In the genomic region with DNA sequence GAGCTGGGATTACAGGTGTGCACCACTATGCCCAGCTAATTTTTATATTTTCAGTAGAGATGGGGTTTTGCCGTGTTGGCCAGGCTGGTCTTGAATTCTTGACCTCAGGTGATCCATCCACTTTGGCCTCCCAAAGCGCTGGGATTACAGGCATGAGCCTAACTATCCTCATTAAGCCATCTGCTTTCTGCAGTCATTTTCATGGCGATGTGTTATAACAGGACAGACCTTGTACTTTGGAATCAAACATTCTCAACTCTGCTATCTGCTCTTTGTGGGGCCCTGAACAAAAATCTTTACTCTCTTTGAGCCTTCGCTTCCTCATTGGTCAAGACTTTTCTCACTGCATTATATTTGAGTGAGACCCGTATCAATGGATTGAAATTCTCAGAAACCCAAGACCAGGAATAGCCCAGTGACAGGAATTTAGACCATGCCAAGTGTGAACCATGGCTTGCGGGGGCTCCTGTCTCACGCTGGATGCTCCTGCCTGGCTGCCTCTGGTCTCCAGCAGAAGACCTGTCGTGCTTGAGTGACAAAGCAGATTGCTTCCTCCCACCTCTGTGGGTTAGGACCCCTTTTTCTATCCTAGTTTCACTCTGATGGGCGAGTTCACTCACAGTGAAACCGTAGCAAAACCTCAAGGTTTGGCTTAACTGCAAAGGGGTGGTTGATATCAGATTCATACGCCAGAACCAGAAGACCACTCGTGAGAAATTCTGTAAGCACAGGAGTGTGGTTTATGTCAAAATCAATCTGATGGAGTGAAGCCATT, we compare ENCODE assay signal across 1 cellular context.
TF ChIP-seq lines count a peak whose summit lies in the region.

No MANE protein-coding gene starts in this region.

TF ChIP-seq in HepG2, 621 proteins besides CTCF, POLR2A, EP300 and RAD21 (continued from another document and continues in another):
- TF ChIP-seq SP4 (CRISPR knock-in tag; IDR thresholded peaks at IDR 0.05) = no peak
- TF ChIP-seq, protein P1, sequence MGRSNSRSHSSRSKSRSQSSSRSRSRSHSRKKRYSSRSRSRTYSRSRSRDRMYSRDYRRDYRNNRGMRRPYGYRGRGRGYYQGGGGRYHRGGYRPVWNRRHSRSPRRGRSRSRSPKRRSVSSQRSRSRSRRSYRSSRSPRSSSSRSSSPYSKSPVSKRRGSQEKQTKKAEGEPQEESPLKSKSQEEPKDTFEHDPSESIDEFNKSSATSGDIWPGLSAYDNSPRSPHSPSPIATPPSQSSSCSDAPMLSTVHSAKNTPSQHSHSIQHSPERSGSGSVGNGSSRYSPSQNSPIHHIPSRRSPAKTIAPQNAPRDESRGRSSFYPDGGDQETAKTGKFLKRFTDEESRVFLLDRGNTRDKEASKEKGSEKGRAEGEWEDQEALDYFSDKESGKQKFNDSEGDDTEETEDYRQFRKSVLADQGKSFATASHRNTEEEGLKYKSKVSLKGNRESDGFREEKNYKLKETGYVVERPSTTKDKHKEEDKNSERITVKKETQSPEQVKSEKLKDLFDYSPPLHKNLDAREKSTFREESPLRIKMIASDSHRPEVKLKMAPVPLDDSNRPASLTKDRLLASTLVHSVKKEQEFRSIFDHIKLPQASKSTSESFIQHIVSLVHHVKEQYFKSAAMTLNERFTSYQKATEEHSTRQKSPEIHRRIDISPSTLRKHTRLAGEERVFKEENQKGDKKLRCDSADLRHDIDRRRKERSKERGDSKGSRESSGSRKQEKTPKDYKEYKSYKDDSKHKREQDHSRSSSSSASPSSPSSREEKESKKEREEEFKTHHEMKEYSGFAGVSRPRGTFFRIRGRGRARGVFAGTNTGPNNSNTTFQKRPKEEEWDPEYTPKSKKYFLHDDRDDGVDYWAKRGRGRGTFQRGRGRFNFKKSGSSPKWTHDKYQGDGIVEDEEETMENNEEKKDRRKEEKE (IDR thresholded peaks at IDR 0.05) = no peak
- TF ChIP-seq, protein P2, sequence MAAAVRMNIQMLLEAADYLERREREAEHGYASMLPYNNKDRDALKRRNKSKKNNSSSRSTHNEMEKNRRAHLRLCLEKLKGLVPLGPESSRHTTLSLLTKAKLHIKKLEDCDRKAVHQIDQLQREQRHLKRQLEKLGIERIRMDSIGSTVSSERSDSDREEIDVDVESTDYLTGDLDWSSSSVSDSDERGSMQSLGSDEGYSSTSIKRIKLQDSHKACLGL (CRISPR knock-in tag; IDR thresholded peaks at IDR 0.05) = no peak
- TF ChIP-seq ZNF652 (CRISPR knock-in tag; IDR thresholded peaks at IDR 0.05; ENCODE audit: borderline replicate concordance, low read depth) = no peak
- no peak for TF ChIP-seq ADNP (CRISPR knock-in tag; IDR thresholded peaks at IDR 0.05)
- TF ChIP-seq, protein P3, sequence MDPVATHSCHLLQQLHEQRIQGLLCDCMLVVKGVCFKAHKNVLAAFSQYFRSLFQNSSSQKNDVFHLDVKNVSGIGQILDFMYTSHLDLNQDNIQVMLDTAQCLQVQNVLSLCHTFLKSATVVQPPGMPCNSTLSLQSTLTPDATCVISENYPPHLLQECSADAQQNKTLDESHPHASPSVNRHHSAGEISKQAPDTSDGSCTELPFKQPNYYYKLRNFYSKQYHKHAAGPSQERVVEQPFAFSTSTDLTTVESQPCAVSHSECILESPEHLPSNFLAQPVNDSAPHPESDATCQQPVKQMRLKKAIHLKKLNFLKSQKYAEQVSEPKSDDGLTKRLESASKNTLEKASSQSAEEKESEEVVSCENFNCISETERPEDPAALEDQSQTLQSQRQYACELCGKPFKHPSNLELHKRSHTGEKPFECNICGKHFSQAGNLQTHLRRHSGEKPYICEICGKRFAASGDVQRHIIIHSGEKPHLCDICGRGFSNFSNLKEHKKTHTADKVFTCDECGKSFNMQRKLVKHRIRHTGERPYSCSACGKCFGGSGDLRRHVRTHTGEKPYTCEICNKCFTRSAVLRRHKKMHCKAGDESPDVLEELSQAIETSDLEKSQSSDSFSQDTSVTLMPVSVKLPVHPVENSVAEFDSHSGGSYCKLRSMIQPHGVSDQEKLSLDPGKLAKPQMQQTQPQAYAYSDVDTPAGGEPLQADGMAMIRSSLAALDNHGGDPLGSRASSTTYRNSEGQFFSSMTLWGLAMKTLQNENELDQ (CRISPR knock-in tag; IDR thresholded peaks at IDR 0.05; ENCODE audit: borderline replicate concordance) = no peak
- TF ChIP-seq, protein P4, sequence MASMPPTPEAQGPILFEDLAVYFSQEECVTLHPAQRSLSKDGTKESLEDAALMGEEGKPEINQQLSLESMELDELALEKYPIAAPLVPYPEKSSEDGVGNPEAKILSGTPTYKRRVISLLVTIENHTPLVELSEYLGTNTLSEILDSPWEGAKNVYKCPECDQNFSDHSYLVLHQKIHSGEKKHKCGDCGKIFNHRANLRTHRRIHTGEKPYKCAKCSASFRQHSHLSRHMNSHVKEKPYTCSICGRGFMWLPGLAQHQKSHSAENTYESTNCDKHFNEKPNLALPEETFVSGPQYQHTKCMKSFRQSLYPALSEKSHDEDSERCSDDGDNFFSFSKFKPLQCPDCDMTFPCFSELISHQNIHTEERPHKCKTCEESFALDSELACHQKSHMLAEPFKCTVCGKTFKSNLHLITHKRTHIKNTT (CRISPR knock-in tag; IDR thresholded peaks at IDR 0.05) = no peak
- peak; percentile 69 for TF ChIP-seq GATAD2A (CRISPR knock-in tag; IDR thresholded peaks at IDR 0.05)
- no peak for TF ChIP-seq KAT2B (IDR thresholded peaks at IDR 0.05; ENCODE audit: borderline replicate concordance, low read depth, low read length)
- TF ChIP-seq JUN (CRISPR knock-in tag; IDR thresholded peaks at IDR 0.05) = no peak
- TF ChIP-seq ISL2 (CRISPR knock-in tag; IDR thresholded peaks at IDR 0.05) = no peak
- TF ChIP-seq NRL (CRISPR knock-in tag; IDR thresholded peaks at IDR 0.05; ENCODE audit: borderline replicate concordance) = no peak
- TF ChIP-seq ZNF3 (CRISPR knock-in tag; IDR thresholded peaks at IDR 0.05) = no peak
- TF ChIP-seq SMARCC2 (IDR thresholded peaks at IDR 0.05) = no peak
- no peak for TF ChIP-seq AGO1 (IDR thresholded peaks at IDR 0.05; ENCODE audit: low read depth, low read length, poor library complexity, severe bottlenecking)
- TF ChIP-seq ZNF775 (CRISPR knock-in tag; IDR thresholded peaks at IDR 0.05; ENCODE audit: borderline replicate concordance) = no peak
- TF ChIP-seq YY1 (IDR thresholded peaks at IDR 0.05; ENCODE audit: insufficient read depth, insufficient replicate concordance, low read depth, low read length) = no peak
- TF ChIP-seq TRIM24 (CRISPR knock-in tag; IDR thresholded peaks at IDR 0.05) = no peak
- no peak for TF ChIP-seq KLF9 (CRISPR knock-in tag; IDR thresholded peaks at IDR 0.05; ENCODE audit: low read depth)
- no peak for TF ChIP-seq NFKB2 (CRISPR knock-in tag; IDR thresholded peaks at IDR 0.05; ENCODE audit: borderline replicate concordance)
- no peak for TF ChIP-seq ZNF660 (CRISPR knock-in tag; IDR thresholded peaks at IDR 0.05; ENCODE audit: borderline replicate concordance, low read depth)
- TF ChIP-seq ZSCAN25 (CRISPR knock-in tag; IDR thresholded peaks at IDR 0.05) = no peak
- TF ChIP-seq PHF21A (CRISPR knock-in tag; IDR thresholded peaks at IDR 0.05) = peak; percentile 38; the same call in 1 of the 2 replicates
- no peak for TF ChIP-seq ZNF160 (CRISPR knock-in tag; IDR thresholded peaks at IDR 0.05)
- TF ChIP-seq KAT7 (CRISPR knock-in tag; IDR thresholded peaks at IDR 0.05; ENCODE audit: borderline replicate concordance) = no peak; the same call in 1 of the 2 replicates
- TF ChIP-seq HMG20A (CRISPR knock-in tag; IDR thresholded peaks at IDR 0.05; ENCODE audit: borderline replicate concordance) = 0 out of 2 replicates have a peak, but pooled peaks have one; percentile 10
- TF ChIP-seq KLF12 (CRISPR knock-in tag; IDR thresholded peaks at IDR 0.05; ENCODE audit: borderline replicate concordance) = no peak
- no peak for TF ChIP-seq ZNF354B (CRISPR knock-in tag; IDR thresholded peaks at IDR 0.05)
- peak; percentile 76 for TF ChIP-seq PITX1 (CRISPR knock-in tag; IDR thresholded peaks at IDR 0.05)
- TF ChIP-seq, protein P5, sequence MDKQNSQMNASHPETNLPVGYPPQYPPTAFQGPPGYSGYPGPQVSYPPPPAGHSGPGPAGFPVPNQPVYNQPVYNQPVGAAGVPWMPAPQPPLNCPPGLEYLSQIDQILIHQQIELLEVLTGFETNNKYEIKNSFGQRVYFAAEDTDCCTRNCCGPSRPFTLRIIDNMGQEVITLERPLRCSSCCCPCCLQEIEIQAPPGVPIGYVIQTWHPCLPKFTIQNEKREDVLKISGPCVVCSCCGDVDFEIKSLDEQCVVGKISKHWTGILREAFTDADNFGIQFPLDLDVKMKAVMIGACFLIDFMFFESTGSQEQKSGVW (CRISPR knock-in tag; IDR thresholded peaks at IDR 0.05; ENCODE audit: borderline replicate concordance) = no peak
- TF ChIP-seq DNMT3B (CRISPR knock-in tag; conservative IDR thresholded peaks at IDR 0.05) = no peak
- TF ChIP-seq ZNF143 (CRISPR knock-in tag; IDR thresholded peaks at IDR 0.05) = no peak
- peak; percentile 29; the same call in 1 of the 2 replicates for TF ChIP-seq HDAC1 (CRISPR knock-in tag; IDR thresholded peaks at IDR 0.05)
- TF ChIP-seq TBP (CRISPR knock-in tag; IDR thresholded peaks at IDR 0.05) = no peak
- TF ChIP-seq ZNF724P (CRISPR knock-in tag; IDR thresholded peaks at IDR 0.05; ENCODE audit: borderline replicate concordance) = no peak
- TF ChIP-seq, protein P6, sequence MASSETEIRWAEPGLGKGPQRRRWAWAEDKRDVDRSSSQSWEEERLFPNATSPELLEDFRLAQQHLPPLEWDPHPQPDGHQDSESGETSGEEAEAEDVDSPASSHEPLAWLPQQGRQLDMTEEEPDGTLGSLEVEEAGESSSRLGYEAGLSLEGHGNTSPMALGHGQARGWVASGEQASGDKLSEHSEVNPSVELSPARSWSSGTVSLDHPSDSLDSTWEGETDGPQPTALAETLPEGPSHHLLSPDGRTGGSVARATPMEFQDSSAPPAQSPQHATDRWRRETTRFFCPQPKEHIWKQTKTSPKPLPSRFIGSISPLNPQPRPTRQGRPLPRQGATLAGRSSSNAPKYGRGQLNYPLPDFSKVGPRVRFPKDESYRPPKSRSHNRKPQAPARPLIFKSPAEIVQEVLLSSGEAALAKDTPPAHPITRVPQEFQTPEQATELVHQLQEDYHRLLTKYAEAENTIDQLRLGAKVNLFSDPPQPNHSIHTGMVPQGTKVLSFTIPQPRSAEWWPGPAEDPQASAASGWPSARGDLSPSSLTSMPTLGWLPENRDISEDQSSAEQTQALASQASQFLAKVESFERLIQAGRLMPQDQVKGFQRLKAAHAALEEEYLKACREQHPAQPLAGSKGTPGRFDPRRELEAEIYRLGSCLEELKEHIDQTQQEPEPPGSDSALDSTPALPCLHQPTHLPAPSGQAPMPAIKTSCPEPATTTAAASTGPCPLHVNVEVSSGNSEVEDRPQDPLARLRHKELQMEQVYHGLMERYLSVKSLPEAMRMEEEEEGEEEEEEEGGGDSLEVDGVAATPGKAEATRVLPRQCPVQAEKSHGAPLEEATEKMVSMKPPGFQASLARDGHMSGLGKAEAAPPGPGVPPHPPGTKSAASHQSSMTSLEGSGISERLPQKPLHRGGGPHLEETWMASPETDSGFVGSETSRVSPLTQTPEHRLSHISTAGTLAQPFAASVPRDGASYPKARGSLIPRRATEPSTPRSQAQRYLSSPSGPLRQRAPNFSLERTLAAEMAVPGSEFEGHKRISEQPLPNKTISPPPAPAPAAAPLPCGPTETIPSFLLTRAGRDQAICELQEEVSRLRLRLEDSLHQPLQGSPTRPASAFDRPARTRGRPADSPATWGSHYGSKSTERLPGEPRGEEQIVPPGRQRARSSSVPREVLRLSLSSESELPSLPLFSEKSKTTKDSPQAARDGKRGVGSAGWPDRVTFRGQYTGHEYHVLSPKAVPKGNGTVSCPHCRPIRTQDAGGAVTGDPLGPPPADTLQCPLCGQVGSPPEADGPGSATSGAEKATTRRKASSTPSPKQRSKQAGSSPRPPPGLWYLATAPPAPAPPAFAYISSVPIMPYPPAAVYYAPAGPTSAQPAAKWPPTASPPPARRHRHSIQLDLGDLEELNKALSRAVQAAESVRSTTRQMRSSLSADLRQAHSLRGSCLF (CRISPR knock-in tag; IDR thresholded peaks at IDR 0.05; ENCODE audit: borderline replicate concordance) = no peak
- TF ChIP-seq YEATS2 (CRISPR knock-in tag; IDR thresholded peaks at IDR 0.05; ENCODE audit: borderline replicate concordance) = no peak
- TF ChIP-seq ZNF543 (CRISPR knock-in tag; IDR thresholded peaks at IDR 0.05) = no peak
- no peak for TF ChIP-seq ZIK1 (CRISPR knock-in tag; IDR thresholded peaks at IDR 0.05; ENCODE audit: borderline replicate concordance, low read depth)
- TF ChIP-seq, protein P7, sequence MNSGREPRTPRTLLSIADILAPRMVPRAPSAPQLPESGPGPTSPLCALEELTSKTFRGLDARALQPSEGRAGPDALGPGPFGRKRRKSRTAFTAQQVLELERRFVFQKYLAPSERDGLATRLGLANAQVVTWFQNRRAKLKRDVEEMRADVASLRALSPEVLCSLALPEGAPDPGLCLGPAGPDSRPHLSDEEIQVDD (CRISPR knock-in tag; IDR thresholded peaks at IDR 0.05; ENCODE audit: borderline replicate concordance) = no peak
- TF ChIP-seq, protein P8, sequence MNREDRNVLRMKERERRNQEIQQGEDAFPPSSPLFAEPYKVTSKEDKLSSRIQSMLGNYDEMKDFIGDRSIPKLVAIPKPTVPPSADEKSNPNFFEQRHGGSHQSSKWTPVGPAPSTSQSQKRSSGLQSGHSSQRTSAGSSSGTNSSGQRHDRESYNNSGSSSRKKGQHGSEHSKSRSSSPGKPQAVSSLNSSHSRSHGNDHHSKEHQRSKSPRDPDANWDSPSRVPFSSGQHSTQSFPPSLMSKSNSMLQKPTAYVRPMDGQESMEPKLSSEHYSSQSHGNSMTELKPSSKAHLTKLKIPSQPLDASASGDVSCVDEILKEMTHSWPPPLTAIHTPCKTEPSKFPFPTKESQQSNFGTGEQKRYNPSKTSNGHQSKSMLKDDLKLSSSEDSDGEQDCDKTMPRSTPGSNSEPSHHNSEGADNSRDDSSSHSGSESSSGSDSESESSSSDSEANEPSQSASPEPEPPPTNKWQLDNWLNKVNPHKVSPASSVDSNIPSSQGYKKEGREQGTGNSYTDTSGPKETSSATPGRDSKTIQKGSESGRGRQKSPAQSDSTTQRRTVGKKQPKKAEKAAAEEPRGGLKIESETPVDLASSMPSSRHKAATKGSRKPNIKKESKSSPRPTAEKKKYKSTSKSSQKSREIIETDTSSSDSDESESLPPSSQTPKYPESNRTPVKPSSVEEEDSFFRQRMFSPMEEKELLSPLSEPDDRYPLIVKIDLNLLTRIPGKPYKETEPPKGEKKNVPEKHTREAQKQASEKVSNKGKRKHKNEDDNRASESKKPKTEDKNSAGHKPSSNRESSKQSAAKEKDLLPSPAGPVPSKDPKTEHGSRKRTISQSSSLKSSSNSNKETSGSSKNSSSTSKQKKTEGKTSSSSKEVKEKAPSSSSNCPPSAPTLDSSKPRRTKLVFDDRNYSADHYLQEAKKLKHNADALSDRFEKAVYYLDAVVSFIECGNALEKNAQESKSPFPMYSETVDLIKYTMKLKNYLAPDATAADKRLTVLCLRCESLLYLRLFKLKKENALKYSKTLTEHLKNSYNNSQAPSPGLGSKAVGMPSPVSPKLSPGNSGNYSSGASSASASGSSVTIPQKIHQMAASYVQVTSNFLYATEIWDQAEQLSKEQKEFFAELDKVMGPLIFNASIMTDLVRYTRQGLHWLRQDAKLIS (CRISPR knock-in tag; IDR thresholded peaks at IDR 0.05) = no peak
- no peak for TF ChIP-seq ZSCAN12 (CRISPR knock-in tag; IDR thresholded peaks at IDR 0.05)
